In genomic region chrX:129041319-129041718, GRCh38 we compare ENCODE assay signal across 30 cellular contexts.
"Had no signal": no experiment of that assay in that cellular context is flagged by ENCODE, and none has a peak within 500 bp of the region (broad histone marks: within the 10 kb centered on the region; RNA-seq: fewer than 3 reads in every experiment).

No MANE protein-coding gene starts in this region.

- FAIRE-seq: astrocyte, TTC549 had no signal

- H3K4me3 ChIP-seq: body of pancreas, breast epithelium had no signal

- H3K4me1 ChIP-seq: body of pancreas, breast epithelium had no signal

- DNase-seq: activated B cell treated with CpG ODN at 0.5 μM for 24 hours; activated CD4-positive, alpha-beta memory T cell treated with anti-CD3 and anti-CD28 coated beads for 36 hours; activated CD4-positive, alpha-beta T cell treated with anti-CD3 and anti-CD28 coated beads for 4 hours; activated CD4-positive, alpha-beta T cell treated with anti-CD3 and anti-CD28 coated beads, Interleukin-2, amount 10 ng/mL, durations not matched to agents 24 days and 14 days; activated CD4-positive, alpha-beta T cell treated with anti-CD3 and anti-CD28 coated beads, Interleukin-2, amount 50 U/mL, for 1 hour; activated CD4-positive, alpha-beta T cell treated with anti-CD3 and anti-CD28 coated beads, Interleukin-2, amount 50 U/mL, for 4 hours; activated CD4-positive, CD25-positive, alpha-beta regulatory T cell treated with anti-CD3 and anti-CD28 coated beads, Interleukin-2, amount 50 U/mL, for 72 hours; activated CD8-positive, alpha-beta memory T cell treated with anti-CD3 and anti-CD28 coated beads, Interleukin-2, amount 10 ng/mL, durations not matched to agents 7 days and 5 days; activated CD8-positive, alpha-beta memory T cell treated with anti-CD3 and anti-CD28 coated beads, Interleukin-2, amount 50 U/mL, for 48 hours; activated CD8-positive, alpha-beta T cell treated with anti-CD3 and anti-CD28 coated beads for 36 hours; activated effector memory CD4-positive, alpha-beta T cell treated with Interleukin-2 at 50 U/mL for 16 hours; activated naive CD4-positive, alpha-beta T cell treated with anti-CD3 and anti-CD28 coated beads, Interleukin-2, amount 10 ng/mL, durations not matched to agents 7 days and 5 days; activated naive CD4-positive, alpha-beta T cell treated with Interleukin-2 at 50 U/mL for 16 hours; activated naive CD8-positive, alpha-beta T cell treated with anti-CD3 and anti-CD28 coated beads, Interleukin-2, amount 10 ng/mL, durations not matched to agents 7 days and 5 days; activated naive CD8-positive, alpha-beta T cell treated with anti-CD3 and anti-CD28 coated beads, Interleukin-2, amount 50 U/mL, for 24 hours; activated T-cell treated with anti-CD3 and anti-CD28 coated beads, Interleukin-2, amount 50 U/mL, for 24 hours; activated T-cell treated with anti-CD3 and anti-CD28 coated beads, Interleukin-2, amount 50 U/mL, for 48 hours; amygdala; anterior cingulate cortex; body of pancreas; brain microvascular endothelial cell; central memory CD4-positive, alpha-beta T cell; SW 1271; T-helper 1 cell; T-helper 2 cell; T-helper 9 cell had no signal

- H3K36me3 ChIP-seq: brain microvascular endothelial cell, breast epithelium had no signal

- H3K27me3 ChIP-seq: body of pancreas, brain microvascular endothelial cell, breast epithelium had no signal

- H3K27ac ChIP-seq: body of pancreas, brain microvascular endothelial cell, breast epithelium, VCaP had no signal

- ATAC-seq: activated CD8-positive, alpha-beta memory T cell treated with anti-CD3 and anti-CD28 coated beads, Interleukin-2, amount 10 ng/mL, durations not matched to agents 7 days and 5 days; activated CD8-positive, alpha-beta T cell treated with anti-CD3 and anti-CD28 coated beads for 36 hours; activated naive CD8-positive, alpha-beta T cell treated with anti-CD3 and anti-CD28 coated beads, Interleukin-2, amount 50 U/mL, for 24 hours; body of pancreas had no signal

- H3K9me3 ChIP-seq: body of pancreas, breast epithelium had no signal
